In the genomic region with DNA sequence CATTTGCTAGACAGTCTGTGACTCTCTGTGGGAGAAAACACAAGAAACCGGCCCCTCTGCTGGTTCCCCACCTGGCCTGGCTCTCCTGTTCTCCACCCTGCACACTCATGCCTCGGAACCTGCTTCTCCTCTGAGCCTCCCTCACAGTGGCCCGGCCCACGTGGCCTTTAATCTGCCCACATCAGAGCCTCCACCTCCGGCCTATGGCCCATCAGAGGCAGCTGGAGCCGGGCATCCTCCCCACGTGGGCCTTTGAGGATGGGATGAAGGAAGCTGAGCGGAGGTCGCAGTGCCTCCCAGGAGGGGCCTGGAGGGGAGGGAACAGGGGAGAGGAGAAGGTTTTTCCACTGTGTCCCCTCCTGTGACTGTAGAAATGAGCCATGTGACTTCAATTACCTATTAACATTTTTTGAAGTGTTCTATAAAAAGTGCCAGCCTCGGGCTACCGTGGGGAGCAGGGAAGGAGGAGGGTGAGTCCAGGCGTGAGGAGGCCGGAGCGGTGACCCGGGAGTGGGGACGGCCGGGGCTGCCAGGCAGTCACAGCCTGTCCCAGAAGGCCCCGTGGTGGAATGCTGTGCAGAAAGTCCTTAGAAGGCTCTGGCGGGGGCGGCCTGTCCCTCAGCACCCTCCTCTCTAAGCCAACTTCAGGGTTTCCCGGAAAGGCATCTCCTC, we compare ENCODE assay signal across 1 cellular context.
TF ChIP-seq lines count a peak whose summit lies in the region.

No MANE protein-coding gene starts in this region.

TF ChIP-seq in K562, 482 proteins besides CTCF, POLR2A, EP300 and RAD21 (continued from another document):
- TF ChIP-seq MYC (IDR thresholded peaks at IDR 0.05; ENCODE audit: low read depth, low read length) (peak; percentile 55), MYC (CRISPR knock-in tag; IDR thresholded peaks at IDR 0.05; ENCODE audit: borderline replicate concordance, low read depth) (no peak), FOXK2 (conservative IDR thresholded peaks at IDR 0.05 in 1 of 2, IDR thresholded peaks at IDR 0.05 in 1 of 2; ENCODE audit: low read depth in 2 of 2) (no peak), TEAD4 (IDR thresholded peaks at IDR 0.05; ENCODE audit: low read length) (no peak), TEAD4 (CRISPR knock-in tag; IDR thresholded peaks at IDR 0.05; ENCODE audit: borderline replicate concordance) (no peak), JUND (IDR thresholded peaks at IDR 0.05; ENCODE audit: borderline replicate concordance, low read depth, low read length) (no peak), JUND (tag; IDR thresholded peaks at IDR 0.05; ENCODE audit: borderline replicate concordance, low read depth, low read length) (no peak), USF1 (CRISPR knock-in tag; IDR thresholded peaks at IDR 0.05) (peak; percentile 72; the same call in 1 of the 2 replicates), GATAD2A (IDR thresholded peaks at IDR 0.05) (no peak), HNRNPUL1 (IDR thresholded peaks at IDR 0.05; ENCODE audit: low read length) (no peak), E2F6 (IDR thresholded peaks at IDR 0.05; ENCODE audit: borderline replicate concordance in 1 of 2, extremely low read depth in 1 of 2, insufficient read depth in 1 of 2, insufficient read length in 1 of 2, low read depth in 1 of 2, low read length in 1 of 2, poor library complexity in 1 of 2, severe bottlenecking in 1 of 2) (peak in 1 of 2 experiments; percentile 44), MAX (CRISPR knock-in tag; IDR thresholded peaks at IDR 0.05) (peak; percentile 49), LCOR (CRISPR knock-in tag; IDR thresholded peaks at IDR 0.05) (no peak), TEAD1 (CRISPR knock-in tag; IDR thresholded peaks at IDR 0.05) (0 out of 4 replicates have a peak, but pooled peaks of 1 of the 2 experiments have one; percentile 35), ZFX (CRISPR knock-in tag; IDR thresholded peaks at IDR 0.05) (peak; percentile 39; the same call in 1 of the 2 replicates), RBFOX2 (IDR thresholded peaks at IDR 0.05; ENCODE audit: low read depth, low read length) (peak; percentile 47; the same call in 1 of the 2 replicates), HIVEP1 (CRISPR knock-in tag; IDR thresholded peaks at IDR 0.05) (no peak), SMARCE1 (IDR thresholded peaks at IDR 0.05) (no peak), ADNP (tag; IDR thresholded peaks at IDR 0.05) (no peak), ZNF121 (CRISPR knock-in tag; conservative IDR thresholded peaks at IDR 0.05) (no peak), ZNF436 (CRISPR knock-in tag; IDR thresholded peaks at IDR 0.05) (no peak), RCOR1 (IDR thresholded peaks at IDR 0.05; ENCODE audit: borderline replicate concordance in 1 of 2, low read depth in 2 of 2, low read length in 2 of 2) (0 out of 4 replicates have a peak, but pooled peaks of 1 of the 2 experiments have one; percentile 22), MEF2A (IDR thresholded peaks at IDR 0.05; ENCODE audit: control insufficient read depth, low read depth, low read length) (no peak), TRIM28 (IDR thresholded peaks at IDR 0.05) (no peak), USF2 (CRISPR knock-in tag; IDR thresholded peaks at IDR 0.05) (peak; percentile 73), ZC3H11A (IDR thresholded peaks at IDR 0.05; ENCODE audit: low read depth, low read length) (no peak), ARID2 (IDR thresholded peaks at IDR 0.05) (no peak), TFAM (CRISPR knock-in tag; conservative IDR thresholded peaks at IDR 0.05) (no peak), ELF4 (CRISPR knock-in tag; IDR thresholded peaks at IDR 0.05) (no peak), ILF3 (IDR thresholded peaks at IDR 0.05; ENCODE audit: borderline replicate concordance) (no peak), MCM3 (IDR thresholded peaks at IDR 0.05) (no peak), ZKSCAN8 (CRISPR knock-in tag; IDR thresholded peaks at IDR 0.05) (no peak), THRAP3 (IDR thresholded peaks at IDR 0.05; ENCODE audit: borderline replicate concordance) (no peak), ARHGAP35 (IDR thresholded peaks at IDR 0.05; ENCODE audit: partially characterized antibody) (no peak), RBM34 (IDR thresholded peaks at IDR 0.05; ENCODE audit: borderline replicate concordance, insufficient read depth, low read length) (no peak), TBL1XR1 (IDR thresholded peaks at IDR 0.05; ENCODE audit: low read length in 2 of 2) (no peak), ZBTB33 (CRISPR knock-in tag; IDR thresholded peaks at IDR 0.05) (no peak), MYBL2 (IDR thresholded peaks at IDR 0.05; ENCODE audit: low read depth) (no peak), MYBL2 (CRISPR knock-in tag; IDR thresholded peaks at IDR 0.05; ENCODE audit: borderline replicate concordance) (no peak), JUNB (CRISPR knock-in tag; conservative IDR thresholded peaks at IDR 0.05) (no peak), DPF2 (IDR thresholded peaks at IDR 0.05) (no peak), FOSL1 (tag; conservative IDR thresholded peaks at IDR 0.05) (0 out of 2 replicates have a peak, but pooled peaks have one; percentile 25), PYGO2 (tag; IDR thresholded peaks at IDR 0.05) (no peak), HNRNPK (IDR thresholded peaks at IDR 0.05; ENCODE audit: low read depth, low read length, poor library complexity, severe bottlenecking) (no peak), KDM1A (IDR thresholded peaks at IDR 0.05) (no peak), POLR2G (IDR thresholded peaks at IDR 0.05; ENCODE audit: low read depth, low read length) (peak; percentile 37; the same call in 1 of the 2 replicates), RFX5 (IDR thresholded peaks at IDR 0.05; ENCODE audit: low read depth, low read length) (no peak)
- TF ChIP-seq, protein P1, sequence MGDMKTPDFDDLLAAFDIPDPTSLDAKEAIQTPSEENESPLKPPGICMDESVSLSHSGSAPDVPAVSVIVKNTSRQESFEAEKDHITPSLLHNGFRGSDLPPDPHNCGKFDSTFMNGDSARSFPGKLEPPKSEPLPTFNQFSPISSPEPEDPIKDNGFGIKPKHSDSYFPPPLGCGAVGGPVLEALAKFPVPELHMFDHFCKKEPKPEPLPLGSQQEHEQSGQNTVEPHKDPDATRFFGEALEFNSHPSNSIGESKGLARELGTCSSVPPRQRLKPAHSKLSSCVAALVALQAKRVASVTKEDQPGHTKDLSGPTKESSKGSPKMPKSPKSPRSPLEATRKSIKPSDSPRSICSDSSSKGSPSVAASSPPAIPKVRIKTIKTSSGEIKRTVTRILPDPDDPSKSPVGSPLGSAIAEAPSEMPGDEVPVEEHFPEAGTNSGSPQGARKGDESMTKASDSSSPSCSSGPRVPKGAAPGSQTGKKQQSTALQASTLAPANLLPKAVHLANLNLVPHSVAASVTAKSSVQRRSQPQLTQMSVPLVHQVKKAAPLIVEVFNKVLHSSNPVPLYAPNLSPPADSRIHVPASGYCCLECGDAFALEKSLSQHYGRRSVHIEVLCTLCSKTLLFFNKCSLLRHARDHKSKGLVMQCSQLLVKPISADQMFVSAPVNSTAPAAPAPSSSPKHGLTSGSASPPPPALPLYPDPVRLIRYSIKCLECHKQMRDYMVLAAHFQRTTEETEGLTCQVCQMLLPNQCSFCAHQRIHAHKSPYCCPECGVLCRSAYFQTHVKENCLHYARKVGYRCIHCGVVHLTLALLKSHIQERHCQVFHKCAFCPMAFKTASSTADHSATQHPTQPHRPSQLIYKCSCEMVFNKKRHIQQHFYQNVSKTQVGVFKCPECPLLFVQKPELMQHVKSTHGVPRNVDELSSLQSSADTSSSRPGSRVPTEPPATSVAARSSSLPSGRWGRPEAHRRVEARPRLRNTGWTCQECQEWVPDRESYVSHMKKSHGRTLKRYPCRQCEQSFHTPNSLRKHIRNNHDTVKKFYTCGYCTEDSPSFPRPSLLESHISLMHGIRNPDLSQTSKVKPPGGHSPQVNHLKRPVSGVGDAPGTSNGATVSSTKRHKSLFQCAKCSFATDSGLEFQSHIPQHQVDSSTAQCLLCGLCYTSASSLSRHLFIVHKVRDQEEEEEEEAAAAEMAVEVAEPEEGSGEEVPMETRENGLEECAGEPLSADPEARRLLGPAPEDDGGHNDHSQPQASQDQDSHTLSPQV (IDR thresholded peaks at IDR 0.05), result peak; percentile 87; the same call in 1 of the 2 replicates
- TF ChIP-seq, protein P2, sequence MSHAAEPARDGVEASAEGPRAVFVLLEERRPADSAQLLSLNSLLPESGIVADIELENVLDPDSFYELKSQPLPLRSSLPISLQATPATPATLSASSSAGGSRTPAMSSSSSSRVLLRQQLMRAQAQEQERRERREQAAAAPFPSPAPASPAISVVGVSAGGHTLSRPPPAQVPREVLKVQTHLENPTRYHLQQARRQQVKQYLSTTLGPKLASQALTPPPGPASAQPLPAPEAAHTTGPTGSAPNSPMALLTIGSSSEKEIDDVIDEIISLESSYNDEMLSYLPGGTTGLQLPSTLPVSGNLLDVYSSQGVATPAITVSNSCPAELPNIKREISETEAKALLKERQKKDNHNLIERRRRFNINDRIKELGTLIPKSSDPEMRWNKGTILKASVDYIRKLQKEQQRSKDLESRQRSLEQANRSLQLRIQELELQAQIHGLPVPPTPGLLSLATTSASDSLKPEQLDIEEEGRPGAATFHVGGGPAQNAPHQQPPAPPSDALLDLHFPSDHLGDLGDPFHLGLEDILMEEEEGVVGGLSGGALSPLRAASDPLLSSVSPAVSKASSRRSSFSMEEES (CRISPR knock-in tag; IDR thresholded peaks at IDR 0.05), result no peak
- TF ChIP-seq, protein P3, sequence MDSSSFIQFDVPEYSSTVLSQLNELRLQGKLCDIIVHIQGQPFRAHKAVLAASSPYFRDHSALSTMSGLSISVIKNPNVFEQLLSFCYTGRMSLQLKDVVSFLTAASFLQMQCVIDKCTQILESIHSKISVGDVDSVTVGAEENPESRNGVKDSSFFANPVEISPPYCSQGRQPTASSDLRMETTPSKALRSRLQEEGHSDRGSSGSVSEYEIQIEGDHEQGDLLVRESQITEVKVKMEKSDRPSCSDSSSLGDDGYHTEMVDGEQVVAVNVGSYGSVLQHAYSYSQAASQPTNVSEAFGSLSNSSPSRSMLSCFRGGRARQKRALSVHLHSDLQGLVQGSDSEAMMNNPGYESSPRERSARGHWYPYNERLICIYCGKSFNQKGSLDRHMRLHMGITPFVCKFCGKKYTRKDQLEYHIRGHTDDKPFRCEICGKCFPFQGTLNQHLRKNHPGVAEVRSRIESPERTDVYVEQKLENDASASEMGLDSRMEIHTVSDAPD (CRISPR knock-in tag; IDR thresholded peaks at IDR 0.05), result no peak
- TF ChIP-seq, protein P4, sequence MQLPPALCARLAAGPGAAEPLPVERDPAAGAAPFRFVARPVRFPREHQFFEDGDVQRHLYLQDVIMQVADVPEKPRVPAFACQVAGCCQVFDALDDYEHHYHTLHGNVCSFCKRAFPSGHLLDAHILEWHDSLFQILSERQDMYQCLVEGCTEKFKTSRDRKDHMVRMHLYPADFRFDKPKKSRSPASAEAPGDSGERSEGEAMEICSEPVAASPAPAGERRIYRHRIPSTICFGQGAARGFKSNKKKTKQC (CRISPR knock-in tag; IDR thresholded peaks at IDR 0.05), result peak; percentile 48; the same call in 1 of the 2 replicates
